ENCODE assay signal across 19 cellular contexts in genomic region chr1:226648421-226648820, GRCh38.
"Had no signal": no experiment of that assay in that cellular context is flagged by ENCODE, and none has a peak within 500 bp of the region (broad histone marks: within the 10 kb centered on the region; RNA-seq: fewer than 3 reads in every experiment).

No MANE protein-coding gene starts in this region.

- DNase-seq: activated CD4-positive, alpha-beta T cell treated with anti-CD3 and anti-CD28 coated beads, Interleukin-2, amount 10 ng/mL, durations not matched to agents 7 days and 5 days; activated CD8-positive, alpha-beta memory T cell treated with anti-CD3 and anti-CD28 coated beads for 24 hours; activated CD8-positive, alpha-beta memory T cell treated with anti-CD3 and anti-CD28 coated beads, Interleukin-2, amount 50 U/mL, for 48 hours; activated gamma-delta T cell treated with Interleukin-2 at 50 U/mL for 16 hours; amygdala; effector memory CD8-positive, alpha-beta T cell; foreskin fibroblast; mesendoderm; nucleus accumbens; stimulated activated CD4-positive, alpha-beta T cell treated with anti-CD3 and anti-CD28 coated beads, Interleukin-12 subunit alpha, Interleukin-12 subunit beta, amount 100 ng/mL, for 4 hours; stimulated activated CD4-positive, alpha-beta T cell treated with anti-CD3 and anti-CD28 coated beads, Interleukin-1b, Interleukin-23, amount 100 ng/mL, for 48 hours; stimulated activated CD8-positive, alpha-beta memory T cell treated with anti-CD3 and anti-CD28 coated beads, Interleukin-4, amount 100 ng/mL, for 48 hours; stimulated activated naive CD8-positive, alpha-beta T cell treated with anti-CD3 and anti-CD28 coated beads, Interleukin-15, Interleukin-2, amounts not matched to agents 100 U/mL and 50 U/mL, for 24 hours; upper lobe of left lung had no signal

- H3K9me3 ChIP-seq: thoracic aorta, upper lobe of left lung had no signal

- H3K27ac Mint-ChIP-seq: activated CD4-positive, alpha-beta T cell treated with anti-CD3 and anti-CD28 coated beads, Interleukin-2, amount 10 ng/mL, durations not matched to agents 7 days and 5 days; nephron had no signal

- H3K4me3 Mint-ChIP-seq: activated CD4-positive, alpha-beta T cell treated with anti-CD3 and anti-CD28 coated beads, Interleukin-2, amount 10 ng/mL, durations not matched to agents 7 days and 5 days; effector memory CD8-positive, alpha-beta T cell; nephron had no signal

- H3K27me3 ChIP-seq: cardiac muscle cell, upper lobe of left lung had no signal

- H3K27ac ChIP-seq: cardiac muscle cell, SK-N-MC, thoracic aorta had no signal

- H3K4me3 ChIP-seq: cardiac muscle cell, SK-N-MC, thoracic aorta, upper lobe of left lung had no signal

- H3K36me3 ChIP-seq: cardiac muscle cell had no signal

- ATAC-seq: activated naive CD4-positive, alpha-beta T cell treated with anti-CD3 and anti-CD28 coated beads, Interleukin-2, amount 50 U/mL, for 72 hours; effector memory CD8-positive, alpha-beta T cell; stimulated activated naive CD8-positive, alpha-beta T cell treated with anti-CD3 and anti-CD28 coated beads, Interleukin-15, Interleukin-2, amounts not matched to agents 100 U/mL and 50 U/mL, for 24 hours had no signal

- H3K27me3 Mint-ChIP-seq: activated CD4-positive, alpha-beta T cell treated with anti-CD3 and anti-CD28 coated beads, Interleukin-2, amount 10 ng/mL, durations not matched to agents 7 days and 5 days; effector memory CD8-positive, alpha-beta T cell had no signal

- H3K9me3 Mint-ChIP-seq: activated CD4-positive, alpha-beta T cell treated with anti-CD3 and anti-CD28 coated beads, Interleukin-2, amount 10 ng/mL, durations not matched to agents 7 days and 5 days; activated naive CD4-positive, alpha-beta T cell treated with anti-CD3 and anti-CD28 coated beads, Interleukin-2, amount 50 U/mL, for 72 hours; effector memory CD8-positive, alpha-beta T cell; nephron had no signal
